ENCODE assay signal across 8 cellular contexts in the genomic region with DNA sequence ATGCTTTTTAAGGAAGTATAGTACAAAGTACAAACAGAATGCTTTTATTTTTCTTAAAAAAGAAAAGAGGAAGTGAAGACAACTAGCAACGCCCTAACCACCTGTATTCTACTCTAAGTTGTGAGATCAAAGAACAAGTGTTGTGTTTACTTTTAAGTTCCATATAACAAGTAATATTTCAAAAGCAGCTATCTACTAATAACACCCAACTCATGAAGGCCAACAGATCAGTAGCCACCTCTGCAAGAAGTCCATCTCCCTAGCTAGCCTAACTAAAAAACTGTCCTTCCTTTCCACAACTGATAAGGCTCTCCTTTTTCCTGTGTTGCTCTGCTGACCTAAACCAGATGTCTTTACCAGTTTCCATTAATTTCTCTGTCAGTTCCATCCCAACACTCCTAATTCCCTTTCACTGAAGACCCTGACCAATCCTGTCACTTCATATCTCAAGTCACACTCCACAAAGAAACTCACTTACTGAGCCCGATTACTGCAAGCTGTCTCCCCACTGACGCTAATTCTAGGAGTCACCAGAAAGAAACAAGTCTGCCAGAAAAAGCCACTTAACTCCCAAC. TPM values are rescaled to one million over a fixed set of nuclear protein-coding genes. Genes with fewer than 3 reads are reported as not detected.
A peak's percentile ranks its signal among the peaks of the same experiment; 100 is the strongest.
DNase-seq lines count a peak whose midpoint lies in the region; ATAC-seq and TF ChIP-seq lines count a peak whose summit lies in the region.

No MANE protein-coding gene starts in this region.

- peak overlapping the region; percentile 15 for H3K4me3 ChIP-seq in Karpas-422 (ENCODE audit: low read length)
- peak overlapping the region in 1 of 2 donors; percentile 28 for H3K4me3 ChIP-seq in duodenal mucosa (ENCODE audit: low read depth in 1 of 2, low read length in 2 of 2)
- H3K4me3 ChIP-seq in ovary: no peak overlapping the region
- no peak overlapping the region for H3K4me3 ChIP-seq in testis

- intact Hi-C loops in ovary (cut with DNase I) (no loop called here), testis (cut with DNase I; ENCODE audit: low total_unique reads) (no loop called here)

- H4K20me1 ChIP-seq in Karpas-422 (ENCODE audit: insufficient read depth, low read depth, low read length): 0 out of 2 replicates have a peak, but pooled peaks cover 4% of the 10 kb centered on the region

- no peaks in the 10 kb centered on the region for H3K27me3 ChIP-seq in Karpas-422 (ENCODE audit: low read length)
- H3K27me3 ChIP-seq in duodenal mucosa (ENCODE audit: control insufficient read depth in 1 of 2, insufficient read depth in 2 of 2, low read length in 2 of 2): no peaks in the 10 kb centered on the region
- H3K27me3 ChIP-seq in ovary: no peaks in the 10 kb centered on the region
- H3K27me3 ChIP-seq in testis: no peaks in the 10 kb centered on the region

- WGBS in ovary, 3 donors: 42 to 48% (median 46%) methylated on average over 3 of the region's 3 CpGs
- 67 to 70% methylated on average over 3 of the region's 3 CpGs for WGBS in testis, 2 donors

- no peak for TF ChIP-seq EP300 in ovary (IDR thresholded peaks at IDR 0.05)

- H3K9ac ChIP-seq in Karpas-422 (ENCODE audit: low read length): peak overlapping the region; percentile 22
- H3K9ac ChIP-seq in duodenal mucosa (ENCODE audit: low read depth in 1 of 2, low read length in 2 of 2): no peak overlapping the region

- peaks cover 38% of the 10 kb centered on the region for H3K4me1 ChIP-seq in Karpas-422 (ENCODE audit: low read length)
- peaks cover 12 to 25% of the 10 kb centered on the region in 2 donors for H3K4me1 ChIP-seq in duodenal mucosa (ENCODE audit: control insufficient read depth in 1 of 2, insufficient read depth in 2 of 2, low read length in 2 of 2)
- H3K4me1 ChIP-seq in ovary (ENCODE audit: insufficient read depth): peaks cover 5% of the 10 kb centered on the region
- H3K4me1 ChIP-seq in testis: no peaks in the 10 kb centered on the region

- no peaks in the 10 kb centered on the region for H3K9me2 ChIP-seq in Karpas-422 (replicated peaks; ENCODE audit: insufficient read depth, low read length)

- DNase-seq in Karpas-422: peak; percentile 75
- DNase-seq in ovary: no peak
- DNase-seq in testis: no peak
- no peak for DNase-seq in hepatic stellate cell (ENCODE audit: low spot score)
- DNase-seq in dermis blood vessel endothelial cell: no peak

- H3K27ac ChIP-seq in Karpas-422 (ENCODE audit: low read length) (peak overlapping the region; percentile 85), duodenal mucosa (ENCODE audit: low read depth, low read length) (peak overlapping the region; percentile 30), ovary (no peak overlapping the region), testis (no peak overlapping the region)

- ATAC-seq in GM18499 (IDR thresholded peaks at IDR 0.05; ENCODE audit: insufficient read depth, unreplicated experiment) (peak; percentile 88), GM21723 (IDR thresholded peaks at IDR 0.05; ENCODE audit: unreplicated experiment) (peak; percentile 95)

- no peak for TF ChIP-seq CTCF in ovary (IDR thresholded peaks at IDR 0.05)
- TF ChIP-seq CTCF in testis (IDR thresholded peaks at IDR 0.05): no peak

- H3K4me2 ChIP-seq in Karpas-422 (ENCODE audit: low read depth, low read length, poor library complexity, severe bottlenecking): peak overlapping the region; percentile 60

- no peak overlapping the region for H2AFZ ChIP-seq in Karpas-422 (ENCODE audit: low read length)

- H3K9me3 ChIP-seq in Karpas-422 (ENCODE audit: low read length) (no peaks in the 10 kb centered on the region), duodenal mucosa (ENCODE audit: control insufficient read depth in 1 of 2, low read length in 2 of 2) (no peaks in the 10 kb centered on the region), ovary (no peaks in the 10 kb centered on the region), testis (no peaks in the 10 kb centered on the region)

- H3K36me3 ChIP-seq in Karpas-422 (ENCODE audit: insufficient read depth, low read length) (peaks cover 21% of the 10 kb centered on the region), duodenal mucosa (ENCODE audit: control insufficient read depth in 1 of 2, insufficient read depth in 2 of 2, low read length in 2 of 2) (peaks cover 0 to 5% of the 10 kb centered on the region in 2 donors), ovary (no peaks in the 10 kb centered on the region), testis (ENCODE audit: low read depth, missing control alignments) (no peaks in the 10 kb centered on the region)

- no peak for TF ChIP-seq POLR2A in ovary (IDR thresholded peaks at IDR 0.05)
- TF ChIP-seq POLR2A in testis (IDR thresholded peaks at IDR 0.05): no peak

- peaks cover 88% of the 10 kb centered on the region for H3K79me2 ChIP-seq in Karpas-422 (ENCODE audit: low read length)

RNA-seq across cellular contexts. Expression of a gene that starts 26.9 kb away (rescaled TPM):
- 31.9 and 89.9 TPM in 2 replicates for total RNA-seq in Karpas-422 (2014; rRNA removed; shearing (Covaris generic); ENCODE audit: low replicate concordance)
- total RNA-seq in ovary (100 to 1,000 TPM in 1 of 7 donors, 10 to 100 TPM in 6; 43.3 to 121 (median 91.3) TPM), testis (10 to 100 TPM; 93.5 to 96.1 TPM), dermis blood vessel endothelial cell (21.1 and 21.7 TPM in 2 replicates)
- polyA plus RNA-seq in ovary (10 to 100 TPM in 1 of 2 donors, 1 to 10 TPM in 1; 9.9 to 37.8 TPM), testis (ENCODE audit: insufficient read depth, low read depth, low replicate concordance) (24.8 TPM)

Comparison
In these comparisons a context has a peak if more than half of its experiments do, and no peak if none do; other contexts are left out.
1. H3K27ac ChIP-seq: peak in Karpas-422 (single experiment) and duodenal mucosa (single experiment); none in ovary (0 of 2) and testis (0 of 2).